In genomic region chr12:126752021-126752420, GRCh38 we compare ENCODE assay signal across 38 cellular contexts.
"Had no signal": no experiment of that assay in that cellular context is flagged by ENCODE, and none has a peak within 500 bp of the region (broad histone marks: within the 10 kb centered on the region; RNA-seq: fewer than 3 reads in every experiment).

No MANE protein-coding gene starts in this region.

- H3K4me1 ChIP-seq: adrenal gland had no signal

- H3K27me3 ChIP-seq: adrenal gland, cardiac muscle cell had no signal

- FAIRE-seq: bronchial epithelial cell, TTC549 had no signal

- H3K4me3 Mint-ChIP-seq: activated B cell treated with CpG ODN at 0.5 μM for 24 hours; activated CD4-positive, alpha-beta memory T cell treated with anti-CD3 and anti-CD28 coated beads for 36 hours; activated CD4-positive, alpha-beta T cell treated with anti-CD3 and anti-CD28 coated beads, Interleukin-2, amount 10 ng/mL, durations not matched to agents 24 days and 14 days; activated CD8-positive, alpha-beta memory T cell treated with anti-CD3 and anti-CD28 coated beads, Interleukin-2, amount 10 ng/mL, durations not matched to agents 7 days and 5 days; activated CD8-positive, alpha-beta T cell treated with anti-CD3 and anti-CD28 coated beads, Interleukin-2, amount 10 ng/mL, durations not matched to agents 7 days and 5 days; activated naive CD4-positive, alpha-beta T cell treated with anti-CD3 and anti-CD28 coated beads for 36 hours; activated naive CD8-positive, alpha-beta T cell treated with anti-CD3 and anti-CD28 coated beads for 36 hours; activated T-cell treated with anti-CD3 and anti-CD28 coated beads, Interleukin-2, amount 50 U/mL, for 24 hours; brain; central memory CD8-positive, alpha-beta T cell; T-helper 1 cell treated with Interleukin-12 subunit alpha and Interleukin-12 subunit beta and Interleukin-4 antibody, amounts not matched to agents 30 μg/mL and 1 μg/mL, for 36 hours; T-helper 2 cell treated with Interferon-gamma antibody and Interleukin-4, amounts not matched to agents 5 μg/mL and 100 μg/mL, for 36 hours had no signal

- H3K9me3 ChIP-seq: adrenal gland had no signal

- H3K4me1 Mint-ChIP-seq: activated B cell treated with CpG ODN at 0.5 μM for 24 hours; activated CD4-positive, alpha-beta T cell treated with anti-CD3 and anti-CD28 coated beads, Interleukin-2, amount 10 ng/mL, durations not matched to agents 24 days and 14 days; activated naive CD8-positive, alpha-beta T cell treated with anti-CD3 and anti-CD28 coated beads for 36 hours; brain had no signal

- DNase-seq: activated B cell treated with CpG ODN at 0.5 μM for 24 hours; activated CD4-positive, alpha-beta memory T cell treated with anti-CD3 and anti-CD28 coated beads for 36 hours; activated CD4-positive, alpha-beta T cell treated with anti-CD3 and anti-CD28 coated beads for 4 hours; activated CD4-positive, alpha-beta T cell treated with anti-CD3 and anti-CD28 coated beads, Interleukin-2, amount 10 ng/mL, durations not matched to agents 24 days and 14 days; activated CD4-positive, alpha-beta T cell treated with anti-CD3 and anti-CD28 coated beads, Interleukin-2, amount 50 U/mL, for 1 hour; activated CD4-positive, alpha-beta T cell treated with anti-CD3 and anti-CD28 coated beads, Interleukin-2, amount 50 U/mL, for 4 hours; activated CD4-positive, CD25-positive, alpha-beta regulatory T cell treated with anti-CD3 and anti-CD28 coated beads, Interleukin-2, amount 50 U/mL, for 72 hours; activated CD8-positive, alpha-beta memory T cell treated with anti-CD3 and anti-CD28 coated beads for 24 hours; activated CD8-positive, alpha-beta memory T cell treated with anti-CD3 and anti-CD28 coated beads, Interleukin-2, amount 10 ng/mL, durations not matched to agents 7 days and 5 days; activated CD8-positive, alpha-beta memory T cell treated with anti-CD3 and anti-CD28 coated beads, Interleukin-2, amount 50 U/mL, for 48 hours; activated CD8-positive, alpha-beta T cell treated with anti-CD3 and anti-CD28 coated beads, Interleukin-2, amount 10 ng/mL, durations not matched to agents 7 days and 5 days; activated effector memory CD4-positive, alpha-beta T cell treated with Interleukin-2 at 50 U/mL for 16 hours; activated gamma-delta T cell treated with Interleukin-2 at 50 U/mL for 16 hours; activated naive CD4-positive, alpha-beta T cell; activated naive CD4-positive, alpha-beta T cell treated with anti-CD3 and anti-CD28 coated beads for 36 hours; activated naive CD4-positive, alpha-beta T cell treated with anti-CD3 and anti-CD28 coated beads, Interleukin-2, amount 50 U/mL, for 16 hours; activated naive CD8-positive, alpha-beta T cell treated with anti-CD3 and anti-CD28 coated beads for 36 hours; activated T-cell treated with anti-CD3 and anti-CD28 coated beads, Interleukin-2, amount 50 U/mL, for 24 hours; activated T-cell treated with anti-CD3 and anti-CD28 coated beads, Interleukin-2, amount 50 U/mL, for 48 hours; adrenal gland; amniotic stem cell; aorta; caudate nucleus; cerebellar nuclear complex; SW 1271; T-helper 1 cell; T-helper 2 cell; T-helper 9 cell had no signal

- H3K4me3 ChIP-seq: adrenal gland, cardiac muscle cell had no signal

- H3K27me3 Mint-ChIP-seq: activated B cell treated with CpG ODN at 0.5 μM for 24 hours; activated CD4-positive, alpha-beta memory T cell treated with anti-CD3 and anti-CD28 coated beads for 36 hours; activated CD4-positive, alpha-beta T cell treated with anti-CD3 and anti-CD28 coated beads, Interleukin-2, amount 10 ng/mL, durations not matched to agents 24 days and 14 days; activated CD8-positive, alpha-beta memory T cell treated with anti-CD3 and anti-CD28 coated beads, Interleukin-2, amount 10 ng/mL, durations not matched to agents 7 days and 5 days; activated T-cell treated with anti-CD3 and anti-CD28 coated beads, Interleukin-2, amount 50 U/mL, for 24 hours; central memory CD8-positive, alpha-beta T cell had no signal

- H3K27ac Mint-ChIP-seq: activated B cell treated with CpG ODN at 0.5 μM for 24 hours; activated CD4-positive, alpha-beta memory T cell treated with anti-CD3 and anti-CD28 coated beads for 36 hours; activated CD4-positive, alpha-beta T cell treated with anti-CD3 and anti-CD28 coated beads, Interleukin-2, amount 10 ng/mL, durations not matched to agents 24 days and 14 days; activated CD8-positive, alpha-beta memory T cell treated with anti-CD3 and anti-CD28 coated beads, Interleukin-2, amount 10 ng/mL, durations not matched to agents 7 days and 5 days; activated CD8-positive, alpha-beta T cell treated with anti-CD3 and anti-CD28 coated beads, Interleukin-2, amount 10 ng/mL, durations not matched to agents 7 days and 5 days; activated naive CD4-positive, alpha-beta T cell treated with anti-CD3 and anti-CD28 coated beads for 36 hours; activated naive CD4-positive, alpha-beta T cell treated with anti-CD3 and anti-CD28 coated beads, Interleukin-2, amount 50 U/mL, for 72 hours; activated naive CD8-positive, alpha-beta T cell treated with anti-CD3 and anti-CD28 coated beads for 36 hours; activated T-cell treated with anti-CD3 and anti-CD28 coated beads, Interleukin-2, amount 50 U/mL, for 24 hours; activated T-helper 2 cell treated with anti-CD3 and anti-CD28 coated beads, Interferon-gamma antibody, Interleukin-2, Interleukin-4, amounts not matched to agents 10 μg/mL and 5 μg/mL and 100 μg/mL, durations not matched to agents 14 hours and 24 hours and 36 hours; brain; T-helper 1 cell treated with Interleukin-12 subunit alpha and Interleukin-12 subunit beta and Interleukin-4 antibody, amounts not matched to agents 30 μg/mL and 1 μg/mL, for 36 hours; T-helper 2 cell treated with Interferon-gamma antibody and Interleukin-4, amounts not matched to agents 5 μg/mL and 100 μg/mL, for 36 hours had no signal

- ATAC-seq: activated CD8-positive, alpha-beta memory T cell treated with anti-CD3 and anti-CD28 coated beads, Interleukin-2, amount 10 ng/mL, durations not matched to agents 7 days and 5 days; activated CD8-positive, alpha-beta T cell treated with anti-CD3 and anti-CD28 coated beads, Interleukin-2, amount 10 ng/mL, durations not matched to agents 7 days and 5 days; activated naive CD4-positive, alpha-beta T cell treated with anti-CD3 and anti-CD28 coated beads, Interleukin-2, amount 50 U/mL, for 72 hours had no signal

- H3K36me3 Mint-ChIP-seq: activated naive CD8-positive, alpha-beta T cell treated with anti-CD3 and anti-CD28 coated beads for 36 hours; brain had no signal

- H3K9me3 Mint-ChIP-seq: activated CD4-positive, alpha-beta T cell treated with anti-CD3 and anti-CD28 coated beads, Interleukin-2, amount 10 ng/mL, durations not matched to agents 24 days and 14 days; activated naive CD8-positive, alpha-beta T cell treated with anti-CD3 and anti-CD28 coated beads for 36 hours; activated T-cell treated with anti-CD3 and anti-CD28 coated beads, Interleukin-2, amount 50 U/mL, for 24 hours; activated T-helper 2 cell treated with anti-CD3 and anti-CD28 coated beads, Interferon-gamma antibody, Interleukin-2, Interleukin-4, amounts not matched to agents 10 μg/mL and 5 μg/mL and 100 μg/mL, durations not matched to agents 14 hours and 24 hours and 36 hours; T-helper 1 cell treated with Interleukin-12 subunit alpha and Interleukin-12 subunit beta and Interleukin-4 antibody, amounts not matched to agents 30 μg/mL and 1 μg/mL, for 36 hours; T-helper 2 cell treated with Interferon-gamma antibody and Interleukin-4, amounts not matched to agents 5 μg/mL and 100 μg/mL, for 36 hours had no signal

- H3K36me3 ChIP-seq: adrenal gland, cardiac muscle cell had no signal

- H3K27ac ChIP-seq: adrenal gland, cardiac muscle cell, VCaP had no signal
